ENCODE assay signal across 13 cellular contexts in the genomic region with DNA sequence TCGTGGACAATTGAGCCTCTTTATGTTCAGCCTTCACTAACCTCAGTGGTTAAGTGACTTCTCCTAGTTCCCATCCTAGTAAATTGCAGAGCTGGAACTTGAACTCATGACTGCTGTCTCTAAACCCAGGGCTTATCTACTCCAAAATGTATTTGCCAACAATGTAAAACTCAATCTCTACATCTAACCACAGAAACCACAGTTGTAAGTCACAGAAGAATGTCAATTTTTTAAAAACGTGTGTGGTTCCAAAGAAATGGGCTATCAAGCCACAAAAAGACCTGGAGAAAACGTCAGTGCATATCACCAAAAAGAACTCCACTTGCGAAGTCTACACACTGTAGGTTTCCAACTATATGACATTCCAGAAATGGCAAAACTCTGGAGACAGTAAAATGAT.
DNase-seq lines count a peak whose midpoint lies in the region; ATAC-seq lines count a peak whose summit lies in the region.
"Had no signal": no experiment of that assay in that cellular context is flagged by ENCODE, and none has a peak within 500 bp of the region (broad histone marks: within the 10 kb centered on the region; RNA-seq: fewer than 3 reads in every experiment).

No MANE protein-coding gene starts in this region.

- H3K4me1 Mint-ChIP-seq in CD8-positive, alpha-beta memory T cell: peaks cover 61 to 70% (median 70%) of the 10 kb centered on the region in 3 donors
- peaks cover 60% of the 10 kb centered on the region for H3K4me1 Mint-ChIP-seq in activated T-helper 1 cell treated with anti-CD3 and anti-CD28 coated beads, Interleukin-12 subunit alpha, Interleukin-12 subunit beta, Interleukin-2, Interleukin-4 antibody, amounts not matched to agents 30 ng/mL and 10 ng/mL and 1 ng/mL, durations not matched to agents 14 hours and 24 hours and 36 hours (ENCODE audit: low read depth)
- peaks cover 42 to 71% (median 65%) of the 10 kb centered on the region in 7 donors for H3K4me1 Mint-ChIP-seq in naive thymus-derived CD4-positive, alpha-beta T cell

- no peaks in the 10 kb centered on the region for H3K36me3 ChIP-seq in CD8-positive, alpha-beta memory T cell (ENCODE audit: insufficient read depth, low read length)
- no peaks in the 10 kb centered on the region for H3K36me3 ChIP-seq in naive thymus-derived CD4-positive, alpha-beta T cell (ENCODE audit: control insufficient read depth in 2 of 3, insufficient read depth in 3 of 3, low read length in 3 of 3)
- no peaks in the 10 kb centered on the region for H3K36me3 ChIP-seq in aorta (ENCODE audit: control insufficient read depth in 1 of 2, insufficient read depth in 2 of 2, low read length in 1 of 2)
- H3K36me3 ChIP-seq: MG63 had no signal

- peak overlapping the region in 6 of 7 donors; percentile 5 to 72 (median 35) for H3K4me3 Mint-ChIP-seq in CD8-positive, alpha-beta memory T cell
- H3K4me3 Mint-ChIP-seq in activated T-helper 1 cell treated with anti-CD3 and anti-CD28 coated beads, Interleukin-12 subunit alpha, Interleukin-12 subunit beta, Interleukin-2, Interleukin-4 antibody, amounts not matched to agents 30 ng/mL and 10 ng/mL and 1 ng/mL, durations not matched to agents 14 hours and 24 hours and 36 hours: peak overlapping the region; percentile 4
- H3K4me3 Mint-ChIP-seq in naive thymus-derived CD4-positive, alpha-beta T cell: peak overlapping the region in 9 of 10 donors; percentile 49 to 83 (median 63)

- intact Hi-C loops in activated T-helper 1 cell treated with anti-CD3 and anti-CD28 coated beads, Interleukin-12 subunit alpha, Interleukin-12 subunit beta, Interleukin-2, Interleukin-4 antibody, amounts not matched to agents 30 ng/mL and 10 ng/mL and 1 ng/mL, durations not matched to agents 14 hours and 24 hours and 36 hours (cut with micrococcal nuclease): loop anchor here (2.0 to 10.0 kb wide), 6 partner anchors 36 to 807 kb away; a partner anchor contains a TSS
- intact Hi-C loops in naive thymus-derived CD4-positive, alpha-beta T cell (cut with micrococcal nuclease): loop anchor here (2.0 to 10.0 kb wide), 6 partner anchors 75 to 1927 kb away; a partner anchor contains a TSS
- intact Hi-C loops in aorta (cut with DNase I): loop anchor here in 1 of 2 donors (10.0 kb wide), 1 partner anchor 57 kb away; no protein-coding TSS in a partner anchor

- CTCF ChIA-PET in CD8-positive, alpha-beta memory T cell (lab: Charles Lee): interaction anchor here (0.8 to 3.5 kb wide), 2 partner anchors 34 to 244 kb away, joined by 3 to 22 read pairs; a partner anchor contains a TSS
- CTCF ChIA-PET in naive thymus-derived CD4-positive, alpha-beta T cell (lab: Charles Lee): interaction anchor here (1.3 to 1.4 kb wide), 2 partner anchors 108 to 119 kb away, joined by 4 to 5 read pairs; no protein-coding TSS in a partner anchor

- no peaks in the 10 kb centered on the region for H3K36me3 Mint-ChIP-seq in CD8-positive, alpha-beta memory T cell
- peaks cover 3% of the 10 kb centered on the region for H3K36me3 Mint-ChIP-seq in activated T-helper 1 cell treated with anti-CD3 and anti-CD28 coated beads, Interleukin-12 subunit alpha, Interleukin-12 subunit beta, Interleukin-2, Interleukin-4 antibody, amounts not matched to agents 30 ng/mL and 10 ng/mL and 1 ng/mL, durations not matched to agents 14 hours and 24 hours and 36 hours (ENCODE audit: low read depth)
- peaks cover 0 to 4% (median 0%) of the 10 kb centered on the region in 5 donors for H3K36me3 Mint-ChIP-seq in naive thymus-derived CD4-positive, alpha-beta T cell

- H3K4me3 ChIP-seq in CD8-positive, alpha-beta memory T cell (ENCODE audit: low read length): no peak overlapping the region
- no peak overlapping the region for H3K4me3 ChIP-seq in Jurkat, Clone E6-1 (ENCODE audit: low read length)
- no peak overlapping the region for H3K4me3 ChIP-seq in naive thymus-derived CD4-positive, alpha-beta T cell (ENCODE audit: low read length)
- no peak overlapping the region for H3K4me3 ChIP-seq in aorta (ENCODE audit: low read length in 2 of 2)
- H3K4me3 ChIP-seq: GM23248, MG63 had no signal

- H3K9me3 Mint-ChIP-seq in CD8-positive, alpha-beta memory T cell: no peaks in the 10 kb centered on the region
- no peaks in the 10 kb centered on the region for H3K9me3 Mint-ChIP-seq in activated T-helper 1 cell treated with anti-CD3 and anti-CD28 coated beads, Interleukin-12 subunit alpha, Interleukin-12 subunit beta, Interleukin-2, Interleukin-4 antibody, amounts not matched to agents 30 ng/mL and 10 ng/mL and 1 ng/mL, durations not matched to agents 14 hours and 24 hours and 36 hours
- H3K9me3 Mint-ChIP-seq in naive thymus-derived CD4-positive, alpha-beta T cell: peaks cover 0 to 4% (median 0%) of the 10 kb centered on the region in 11 donors

- POLR2A ChIA-PET in CD8-positive, alpha-beta memory T cell (lab: Charles Lee): interaction anchor here (2.2 kb wide), 1 partner anchor 244 kb away, joined by 9 read pairs; a partner anchor contains a TSS
- POLR2A ChIA-PET in naive thymus-derived CD4-positive, alpha-beta T cell (lab: Charles Lee): interaction anchor here (0.9 to 1.1 kb wide), 2 partner anchors 109 to 244 kb away, joined by 3 to 4 read pairs; a partner anchor contains a TSS

- no peaks in the 10 kb centered on the region for H3K27me3 ChIP-seq in CD8-positive, alpha-beta memory T cell (ENCODE audit: insufficient read depth, low read length, poor library complexity, severe bottlenecking)
- no peaks in the 10 kb centered on the region for H3K27me3 ChIP-seq in naive thymus-derived CD4-positive, alpha-beta T cell (ENCODE audit: control insufficient read depth in 2 of 2, insufficient read depth in 2 of 2, low read length in 2 of 2)
- H3K27me3 ChIP-seq in aorta (ENCODE audit: control insufficient read depth in 1 of 2, insufficient read depth in 2 of 2, low read length in 1 of 2): no peaks in the 10 kb centered on the region
- H3K27me3 ChIP-seq: MG63 had no signal

- peak in 2 of 5 donors; percentile 31 to 58 for DNase-seq in CD8-positive, alpha-beta memory T cell
- DNase-seq in Jurkat, Clone E6-1 (ENCODE audit: low read depth, low spot score): peak; percentile 92
- DNase-seq in activated T-helper 1 cell treated with anti-CD3 and anti-CD28 coated beads, Interleukin-12 subunit alpha, Interleukin-12 subunit beta, Interleukin-2, Interleukin-4 antibody, amounts not matched to agents 30 ng/mL and 10 ng/mL and 1 ng/mL, durations not matched to agents 14 hours and 24 hours and 36 hours (ENCODE audit: low spot score): peak; percentile 10
- peak in 6 of 9 donors; percentile 48 to 66 (median 62) for DNase-seq in naive thymus-derived CD4-positive, alpha-beta T cell
- no peak for DNase-seq in HCEC 1CT
- DNase-seq in aorta: no peak
- DNase-seq: activated effector memory CD4-positive, alpha-beta T cell treated with anti-CD3 and anti-CD28 coated beads, Interleukin-2, amount 50 U/mL, for 16 hours; DMS79 treated with DMSO at 0.1 percent for 48 hours; GM23248; MG63; NCI-H82 had no signal

- no peaks in the 10 kb centered on the region for H3K27me3 Mint-ChIP-seq in CD8-positive, alpha-beta memory T cell
- H3K27me3 Mint-ChIP-seq in activated T-helper 1 cell treated with anti-CD3 and anti-CD28 coated beads, Interleukin-12 subunit alpha, Interleukin-12 subunit beta, Interleukin-2, Interleukin-4 antibody, amounts not matched to agents 30 ng/mL and 10 ng/mL and 1 ng/mL, durations not matched to agents 14 hours and 24 hours and 36 hours (ENCODE audit: insufficient read depth): no peaks in the 10 kb centered on the region
- no peaks in the 10 kb centered on the region for H3K27me3 Mint-ChIP-seq in naive thymus-derived CD4-positive, alpha-beta T cell

- WGBS in aorta, 2 donors: 69 to 72% methylated on average over 4 of the region's 4 CpGs

- H3K9me3 ChIP-seq in CD8-positive, alpha-beta memory T cell (ENCODE audit: low read length): no peaks in the 10 kb centered on the region
- no peaks in the 10 kb centered on the region for H3K9me3 ChIP-seq in naive thymus-derived CD4-positive, alpha-beta T cell (ENCODE audit: control insufficient read depth in 2 of 3, low read length in 3 of 3)
- no peaks in the 10 kb centered on the region for H3K9me3 ChIP-seq in aorta (ENCODE audit: control insufficient read depth, low read length)
- H3K9me3 ChIP-seq: MG63 had no signal

- peaks cover 51% of the 10 kb centered on the region for H3K4me1 ChIP-seq in CD8-positive, alpha-beta memory T cell (ENCODE audit: insufficient read depth, low read length)
- H3K4me1 ChIP-seq in naive thymus-derived CD4-positive, alpha-beta T cell (ENCODE audit: control insufficient read depth in 2 of 2, insufficient read depth in 2 of 2, low read length in 2 of 2): peaks cover 38 to 49% of the 10 kb centered on the region in 2 donors
- H3K4me1 ChIP-seq in aorta (ENCODE audit: control insufficient read depth in 1 of 2, insufficient read depth in 2 of 2, low read length in 2 of 2): no peaks in the 10 kb centered on the region

- peak; percentile 40 for ATAC-seq in naive thymus-derived CD4-positive, alpha-beta T cell
- ATAC-seq in aorta (ENCODE audit: low FRiP score) (no peak), GM21717 (IDR thresholded peaks at IDR 0.05; ENCODE audit: unreplicated experiment) (no peak), HG02970 (IDR thresholded peaks at IDR 0.05; ENCODE audit: low FRiP score, unreplicated experiment) (no peak)

- no peak overlapping the region for H3K27ac ChIP-seq in CD8-positive, alpha-beta memory T cell (ENCODE audit: low read depth, low read length)
- H3K27ac ChIP-seq in naive thymus-derived CD4-positive, alpha-beta T cell (ENCODE audit: low read depth, low read length): peak overlapping the region; percentile 23
- no peak overlapping the region for H3K27ac ChIP-seq in aorta (ENCODE audit: low read depth in 1 of 2, low read length in 2 of 2)
- H3K27ac ChIP-seq: GM23248 had no signal

- H3K27ac Mint-ChIP-seq in CD8-positive, alpha-beta memory T cell: peak overlapping the region; percentile 64 to 99 (median 83)
- H3K27ac Mint-ChIP-seq in activated T-helper 1 cell treated with anti-CD3 and anti-CD28 coated beads, Interleukin-12 subunit alpha, Interleukin-12 subunit beta, Interleukin-2, Interleukin-4 antibody, amounts not matched to agents 30 ng/mL and 10 ng/mL and 1 ng/mL, durations not matched to agents 14 hours and 24 hours and 36 hours: peak overlapping the region; percentile 66
- H3K27ac Mint-ChIP-seq in naive thymus-derived CD4-positive, alpha-beta T cell: peak overlapping the region; percentile 63 to 91 (median 81)

Comparison
In these comparisons a context has a peak if more than half of its experiments do, and no peak if none do; other contexts are left out.
1. DNase-seq: peak in Jurkat, Clone E6-1 (single experiment), activated T-helper 1 cell treated with anti-CD3 and anti-CD28 coated beads, Interleukin-12 subunit alpha, Interleukin-12 subunit beta, Interleukin-2, Interleukin-4 antibody, amounts not matched to agents 30 ng/mL and 10 ng/mL and 1 ng/mL, durations not matched to agents 14 hours and 24 hours and 36 hours (single experiment) and naive thymus-derived CD4-positive, alpha-beta T cell (6 of 9); none in HCEC 1CT (single experiment) and aorta (0 of 2).
2. H3K4me3 Mint-ChIP-seq: peak in every context shown above with its lines; median percentile 63 in naive thymus-derived CD4-positive, alpha-beta T cell; 35 in CD8-positive, alpha-beta memory T cell; 4 in activated T-helper 1 cell treated with anti-CD3 and anti-CD28 coated beads, Interleukin-12 subunit alpha, Interleukin-12 subunit beta, Interleukin-2, Interleukin-4 antibody, amounts not matched to agents 30 ng/mL and 10 ng/mL and 1 ng/mL, durations not matched to agents 14 hours and 24 hours and 36 hours.
3. Peak in every context shown above with its lines, with median percentiles within 50 percentile points of each other: H3K27ac Mint-ChIP-seq.